Comparison of ENCODE assay signal across 25 cellular contexts in genomic region chr10:22156750-22157149, GRCh38.
"Had no signal": no experiment of that assay in that cellular context is flagged by ENCODE, and none has a peak within 500 bp of the region (broad histone marks: within the 10 kb centered on the region; RNA-seq: fewer than 3 reads in every experiment).

No MANE protein-coding gene starts in this region.

- DNase-seq: activated CD4-positive, alpha-beta T cell treated with anti-CD3 and anti-CD28 coated beads for 36 hours; activated CD4-positive, CD25-positive, alpha-beta regulatory T cell; activated naive CD4-positive, alpha-beta T cell; activated T-cell treated with anti-CD3 and anti-CD28 coated beads for 4 hours; activated T-cell treated with anti-CD3 and anti-CD28 coated beads, Interleukin-2, amount 50 U/mL, for 72 hours; anterior cingulate cortex; dermis blood vessel endothelial cell; effector CD4-positive, alpha-beta T cell; gastrocnemius medialis; glutamatergic neuron; left ventricle myocardium superior; mammary epithelial cell; naive thymus-derived CD4-positive, alpha-beta T cell; ovary; small intestine; stimulated activated CD4-positive, alpha-beta T cell treated with anti-CD3 and anti-CD28 coated beads, Interleukin-4, amount 100 ng/mL, for 24 hours; stimulated activated naive CD8-positive, alpha-beta T cell treated with anti-CD3 and anti-CD28 coated beads, Interleukin-15, amount 100 ng/mL, for 72 hours; substantia nigra; thyroid gland; upper lobe of left lung had no signal

- H3K27ac ChIP-seq: epithelial cell of prostate, gastrocnemius medialis, ovary, thyroid gland, upper lobe of left lung, vagina had no signal

- ATAC-seq: activated CD4-positive, alpha-beta T cell treated with anti-CD3 and anti-CD28 coated beads for 36 hours; activated naive CD4-positive, alpha-beta T cell treated with anti-CD3 and anti-CD28 coated beads, Interleukin-2, amount 50 U/mL, for 72 hours; activated T-cell treated with anti-CD3 and anti-CD28 coated beads, Interleukin-2, amount 50 U/mL, for 72 hours; gastrocnemius medialis; left ventricle myocardium superior; naive thymus-derived CD4-positive, alpha-beta T cell; sciatic nerve; stimulated activated effector memory CD8-positive, alpha-beta T cell treated with anti-CD3 and anti-CD28 coated beads, Interleukin-12 subunit alpha, Interleukin-12 subunit beta, amount 100 ng/mL, for 72 hours; stimulated activated naive CD8-positive, alpha-beta T cell treated with anti-CD3 and anti-CD28 coated beads, Interleukin-15, amount 100 ng/mL, for 72 hours had no signal

- H3K4me3 ChIP-seq: gastrocnemius medialis, ovary, thyroid gland, upper lobe of left lung, vagina had no signal

- H3K27me3 ChIP-seq: gastrocnemius medialis, ovary, thyroid gland, upper lobe of left lung, vagina had no signal

- H3K4me1 ChIP-seq: gastrocnemius medialis, upper lobe of left lung, vagina had no signal

- H3K9me3 ChIP-seq: gastrocnemius medialis, ovary, thyroid gland, upper lobe of left lung, vagina had no signal

- H3K36me3 ChIP-seq: gastrocnemius medialis, ovary, thyroid gland, upper lobe of left lung, vagina had no signal
